Comparison of ENCODE assay signal across 1 cellular context in the genomic region with DNA sequence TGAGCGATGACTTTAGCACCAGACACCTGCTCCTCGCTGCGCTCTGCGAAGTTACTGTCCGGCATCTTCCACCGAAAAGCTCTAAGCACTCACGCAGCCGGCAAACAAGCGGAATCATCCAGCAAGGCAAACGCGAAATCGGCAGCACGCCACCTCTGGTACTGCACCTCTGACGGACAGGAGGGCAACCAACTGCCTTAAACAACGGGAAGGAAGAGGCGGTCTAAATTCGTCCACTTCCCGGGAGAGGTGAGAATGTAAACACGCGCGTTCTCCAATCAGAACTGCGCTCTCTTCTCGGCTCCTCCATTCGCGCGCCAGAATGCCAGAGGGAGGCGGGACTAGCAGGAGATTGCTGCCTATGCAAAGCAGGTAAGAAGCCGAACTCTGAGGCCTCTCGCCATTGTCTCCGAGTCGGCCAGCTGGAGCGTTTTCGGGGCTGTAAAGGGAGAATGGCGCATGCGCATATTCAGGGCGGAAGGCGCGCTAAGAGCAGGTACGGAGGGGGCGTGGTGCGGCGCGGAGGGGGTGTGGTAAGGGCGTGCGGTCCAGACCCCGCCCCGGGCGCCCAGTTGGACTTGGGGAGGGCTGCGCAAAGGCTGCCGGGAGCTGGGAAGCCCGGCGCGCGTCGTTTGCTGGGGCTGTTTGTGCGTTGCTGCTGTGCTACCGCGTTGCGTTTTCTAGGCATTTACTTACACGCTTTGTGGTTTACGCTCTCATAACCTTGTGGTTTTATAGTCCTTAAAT.
A peak's percentile ranks its signal among the peaks of the same experiment; 100 is the strongest.
TF ChIP-seq lines count a peak whose summit lies in the region.

Gene BTD (plus strand): TSS at position 347 of the 747 bp plus-strand sequence. CDS start 33,695 bp downstream, outside the sequence.
Gene HACL1 (minus strand): TSS at position 171 of the 747 bp plus-strand sequence. CDS start 106 bp downstream, at position 65.

TF ChIP-seq in K562, 482 proteins besides CTCF, POLR2A, EP300 and RAD21 (continued from another document and continues in another):
- TF ChIP-seq ZNF398 (CRISPR knock-in tag; IDR thresholded peaks at IDR 0.05), result no peak
- no peak for TF ChIP-seq NR4A1 (CRISPR knock-in tag; IDR thresholded peaks at IDR 0.05)
- peak; percentile 68 for TF ChIP-seq NR4A1 (tag; IDR thresholded peaks at IDR 0.05)
- no peak for TF ChIP-seq PURB (CRISPR knock-in tag; IDR thresholded peaks at IDR 0.05; ENCODE audit: low read depth)
- no peak for TF ChIP-seq SMARCE1 (IDR thresholded peaks at IDR 0.05)
- TF ChIP-seq ZNF655 (CRISPR knock-in tag; IDR thresholded peaks at IDR 0.05), result no peak
- TF ChIP-seq TCF3 (CRISPR knock-in tag; IDR thresholded peaks at IDR 0.05), result no peak
- TF ChIP-seq, protein P1, sequence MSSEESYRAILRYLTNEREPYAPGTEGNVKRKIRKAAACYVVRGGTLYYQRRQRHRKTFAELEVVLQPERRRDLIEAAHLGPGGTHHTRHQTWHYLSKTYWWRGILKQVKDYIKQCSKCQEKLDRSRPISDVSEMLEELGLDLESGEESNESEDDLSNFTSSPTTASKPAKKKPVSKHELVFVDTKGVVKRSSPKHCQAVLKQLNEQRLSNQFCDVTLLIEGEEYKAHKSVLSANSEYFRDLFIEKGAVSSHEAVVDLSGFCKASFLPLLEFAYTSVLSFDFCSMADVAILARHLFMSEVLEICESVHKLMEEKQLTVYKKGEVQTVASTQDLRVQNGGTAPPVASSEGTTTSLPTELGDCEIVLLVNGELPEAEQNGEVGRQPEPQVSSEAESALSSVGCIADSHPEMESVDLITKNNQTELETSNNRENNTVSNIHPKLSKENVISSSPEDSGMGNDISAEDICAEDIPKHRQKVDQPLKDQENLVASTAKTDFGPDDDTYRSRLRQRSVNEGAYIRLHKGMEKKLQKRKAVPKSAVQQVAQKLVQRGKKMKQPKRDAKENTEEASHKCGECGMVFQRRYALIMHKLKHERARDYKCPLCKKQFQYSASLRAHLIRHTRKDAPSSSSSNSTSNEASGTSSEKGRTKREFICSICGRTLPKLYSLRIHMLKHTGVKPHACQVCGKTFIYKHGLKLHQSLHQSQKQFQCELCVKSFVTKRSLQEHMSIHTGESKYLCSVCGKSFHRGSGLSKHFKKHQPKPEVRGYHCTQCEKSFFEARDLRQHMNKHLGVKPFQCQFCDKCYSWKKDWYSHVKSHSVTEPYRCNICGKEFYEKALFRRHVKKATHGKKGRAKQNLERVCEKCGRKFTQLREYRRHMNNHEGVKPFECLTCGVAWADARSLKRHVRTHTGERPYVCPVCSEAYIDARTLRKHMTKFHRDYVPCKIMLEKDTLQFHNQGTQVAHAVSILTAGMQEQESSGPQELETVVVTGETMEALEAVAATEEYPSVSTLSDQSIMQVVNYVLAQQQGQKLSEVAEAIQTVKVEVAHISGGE (CRISPR knock-in tag; IDR thresholded peaks at IDR 0.05), result no peak
- no peak for TF ChIP-seq MCM2 (IDR thresholded peaks at IDR 0.05; ENCODE audit: low read depth)
- TF ChIP-seq ELF4 (CRISPR knock-in tag; IDR thresholded peaks at IDR 0.05), result 0 out of 2 replicates have a peak, but pooled peaks have one; percentile 69
- no peak for TF ChIP-seq RUNX1 (IDR thresholded peaks at IDR 0.05; ENCODE audit: low read depth)
- no peak; a peak in 1 of 4 replicates for TF ChIP-seq SRF (CRISPR knock-in tag; IDR thresholded peaks at IDR 0.05)
- no peak for TF ChIP-seq MECOM (CRISPR knock-in tag; IDR thresholded peaks at IDR 0.05)
- no peak for TF ChIP-seq RNF2 (IDR thresholded peaks at IDR 0.05)
- peak; percentile 77 for TF ChIP-seq ESRRA (IDR thresholded peaks at IDR 0.05; ENCODE audit: borderline replicate concordance, low read depth)
- TF ChIP-seq CHD2 (IDR thresholded peaks at IDR 0.05; ENCODE audit: low read depth, low read length), result peak; percentile 93
- TF ChIP-seq, protein P2, sequence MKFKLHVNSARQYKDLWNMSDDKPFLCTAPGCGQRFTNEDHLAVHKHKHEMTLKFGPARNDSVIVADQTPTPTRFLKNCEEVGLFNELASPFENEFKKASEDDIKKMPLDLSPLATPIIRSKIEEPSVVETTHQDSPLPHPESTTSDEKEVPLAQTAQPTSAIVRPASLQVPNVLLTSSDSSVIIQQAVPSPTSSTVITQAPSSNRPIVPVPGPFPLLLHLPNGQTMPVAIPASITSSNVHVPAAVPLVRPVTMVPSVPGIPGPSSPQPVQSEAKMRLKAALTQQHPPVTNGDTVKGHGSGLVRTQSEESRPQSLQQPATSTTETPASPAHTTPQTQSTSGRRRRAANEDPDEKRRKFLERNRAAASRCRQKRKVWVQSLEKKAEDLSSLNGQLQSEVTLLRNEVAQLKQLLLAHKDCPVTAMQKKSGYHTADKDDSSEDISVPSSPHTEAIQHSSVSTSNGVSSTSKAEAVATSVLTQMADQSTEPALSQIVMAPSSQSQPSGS (CRISPR knock-in tag; IDR thresholded peaks at IDR 0.05), result no peak
- TF ChIP-seq KHSRP (IDR thresholded peaks at IDR 0.05), result no peak
- no peak for TF ChIP-seq AFF4 (CRISPR knock-in tag; IDR thresholded peaks at IDR 0.05)
- TF ChIP-seq, protein P3, sequence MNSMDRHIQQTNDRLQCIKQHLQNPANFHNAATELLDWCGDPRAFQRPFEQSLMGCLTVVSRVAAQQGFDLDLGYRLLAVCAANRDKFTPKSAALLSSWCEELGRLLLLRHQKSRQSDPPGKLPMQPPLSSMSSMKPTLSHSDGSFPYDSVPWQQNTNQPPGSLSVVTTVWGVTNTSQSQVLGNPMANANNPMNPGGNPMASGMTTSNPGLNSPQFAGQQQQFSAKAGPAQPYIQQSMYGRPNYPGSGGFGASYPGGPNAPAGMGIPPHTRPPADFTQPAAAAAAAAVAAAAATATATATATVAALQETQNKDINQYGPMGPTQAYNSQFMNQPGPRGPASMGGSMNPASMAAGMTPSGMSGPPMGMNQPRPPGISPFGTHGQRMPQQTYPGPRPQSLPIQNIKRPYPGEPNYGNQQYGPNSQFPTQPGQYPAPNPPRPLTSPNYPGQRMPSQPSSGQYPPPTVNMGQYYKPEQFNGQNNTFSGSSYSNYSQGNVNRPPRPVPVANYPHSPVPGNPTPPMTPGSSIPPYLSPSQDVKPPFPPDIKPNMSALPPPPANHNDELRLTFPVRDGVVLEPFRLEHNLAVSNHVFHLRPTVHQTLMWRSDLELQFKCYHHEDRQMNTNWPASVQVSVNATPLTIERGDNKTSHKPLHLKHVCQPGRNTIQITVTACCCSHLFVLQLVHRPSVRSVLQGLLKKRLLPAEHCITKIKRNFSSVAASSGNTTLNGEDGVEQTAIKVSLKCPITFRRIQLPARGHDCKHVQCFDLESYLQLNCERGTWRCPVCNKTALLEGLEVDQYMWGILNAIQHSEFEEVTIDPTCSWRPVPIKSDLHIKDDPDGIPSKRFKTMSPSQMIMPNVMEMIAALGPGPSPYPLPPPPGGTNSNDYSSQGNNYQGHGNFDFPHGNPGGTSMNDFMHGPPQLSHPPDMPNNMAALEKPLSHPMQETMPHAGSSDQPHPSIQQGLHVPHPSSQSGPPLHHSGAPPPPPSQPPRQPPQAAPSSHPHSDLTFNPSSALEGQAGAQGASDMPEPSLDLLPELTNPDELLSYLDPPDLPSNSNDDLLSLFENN (IDR thresholded peaks at IDR 0.05; ENCODE audit: low read depth in 2 of 2, low read length in 2 of 2), result peak in 1 of 2 experiments; percentile 66; a peak in 1 of 4 replicates
- peak; percentile 28; the same call in 1 of the 2 replicates for TF ChIP-seq GTF2F1 (IDR thresholded peaks at IDR 0.05; ENCODE audit: low read depth, low read length)
- TF ChIP-seq, protein P4, sequence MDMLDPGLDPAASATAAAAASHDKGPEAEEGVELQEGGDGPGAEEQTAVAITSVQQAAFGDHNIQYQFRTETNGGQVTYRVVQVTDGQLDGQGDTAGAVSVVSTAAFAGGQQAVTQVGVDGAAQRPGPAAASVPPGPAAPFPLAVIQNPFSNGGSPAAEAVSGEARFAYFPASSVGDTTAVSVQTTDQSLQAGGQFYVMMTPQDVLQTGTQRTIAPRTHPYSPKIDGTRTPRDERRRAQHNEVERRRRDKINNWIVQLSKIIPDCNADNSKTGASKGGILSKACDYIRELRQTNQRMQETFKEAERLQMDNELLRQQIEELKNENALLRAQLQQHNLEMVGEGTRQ (CRISPR knock-in tag; IDR thresholded peaks at IDR 0.05), result no peak
- no peak for TF ChIP-seq ZKSCAN8 (CRISPR knock-in tag; IDR thresholded peaks at IDR 0.05)
- TF ChIP-seq HMGXB4 (CRISPR knock-in tag; IDR thresholded peaks at IDR 0.05), result no peak
- peak; percentile 35 for TF ChIP-seq TEAD4 (IDR thresholded peaks at IDR 0.05; ENCODE audit: low read length)
- TF ChIP-seq TEAD4 (CRISPR knock-in tag; IDR thresholded peaks at IDR 0.05; ENCODE audit: borderline replicate concordance), result no peak
- TF ChIP-seq, protein P5, sequence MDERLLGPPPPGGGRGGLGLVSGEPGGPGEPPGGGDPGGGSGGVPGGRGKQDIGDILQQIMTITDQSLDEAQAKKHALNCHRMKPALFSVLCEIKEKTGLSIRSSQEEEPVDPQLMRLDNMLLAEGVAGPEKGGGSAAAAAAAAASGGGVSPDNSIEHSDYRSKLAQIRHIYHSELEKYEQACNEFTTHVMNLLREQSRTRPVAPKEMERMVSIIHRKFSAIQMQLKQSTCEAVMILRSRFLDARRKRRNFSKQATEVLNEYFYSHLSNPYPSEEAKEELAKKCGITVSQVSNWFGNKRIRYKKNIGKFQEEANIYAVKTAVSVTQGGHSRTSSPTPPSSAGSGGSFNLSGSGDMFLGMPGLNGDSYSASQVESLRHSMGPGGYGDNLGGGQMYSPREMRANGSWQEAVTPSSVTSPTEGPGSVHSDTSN (CRISPR knock-in tag; IDR thresholded peaks at IDR 0.05; ENCODE audit: low read depth), result peak; percentile 90
- TF ChIP-seq, protein P5 (tag; conservative IDR thresholded peaks at IDR 0.05; ENCODE audit: low read depth), result peak; percentile 99
- no peak for TF ChIP-seq SRSF7 (optimal IDR thresholded peaks at IDR 0.05; ENCODE audit: low read depth, low read length)
- TF ChIP-seq PHB2 (IDR thresholded peaks at IDR 0.05; ENCODE audit: low read depth), result no peak
- TF ChIP-seq BDP1 (IDR thresholded peaks at IDR 0.05; ENCODE audit: insufficient read depth, insufficient read length), result no peak
- TF ChIP-seq RBM14 (IDR thresholded peaks at IDR 0.05; ENCODE audit: borderline replicate concordance, insufficient read depth, low read depth, low read length), result no peak
- no peak for TF ChIP-seq PTRF (tag; IDR thresholded peaks at IDR 0.05)
- no peak for TF ChIP-seq SREBF2 (CRISPR knock-in tag; IDR thresholded peaks at IDR 0.05)
